In genomic region chr14:100193417-100194357, GRCh38 we compare ENCODE assay signal across 8 cellular contexts. TPM values are rescaled to one million over a fixed set of nuclear protein-coding genes. Genes with fewer than 3 reads are reported as not detected.
DNase-seq lines count a peak whose midpoint lies in the region; ATAC-seq and TF ChIP-seq lines count a peak whose summit lies in the region.

No MANE protein-coding gene starts in this region.

- no peaks in the 10 kb centered on the region for H3K27me3 Mint-ChIP-seq in central memory CD8-positive, alpha-beta T cell

- ATAC-seq in central memory CD8-positive, alpha-beta T cell (replicated peaks; ENCODE audit: extremely low read depth, poor library complexity, severe bottlenecking), result no peak
- ATAC-seq in HG02938 (IDR thresholded peaks at IDR 0.05; ENCODE audit: unreplicated experiment), result no peak
- no peak for ATAC-seq in HG02852 (IDR thresholded peaks at IDR 0.05; ENCODE audit: unreplicated experiment)

- peaks cover 4 to 6% of the 10 kb centered on the region in 2 donors for H3K4me1 ChIP-seq in muscle layer of duodenum (ENCODE audit: control insufficient read depth in 1 of 2, insufficient read depth in 2 of 2, low read length in 2 of 2)

- no peaks in the 10 kb centered on the region for H3K27me3 ChIP-seq in muscle layer of duodenum (ENCODE audit: low read depth, low read length)

- peaks cover 5% of the 10 kb centered on the region for H3K36me3 Mint-ChIP-seq in central memory CD8-positive, alpha-beta T cell (ENCODE audit: insufficient read depth)

- H3K9me3 Mint-ChIP-seq in central memory CD8-positive, alpha-beta T cell, result no peaks in the 10 kb centered on the region

- H3K27ac Mint-ChIP-seq in central memory CD8-positive, alpha-beta T cell (ENCODE audit: low read depth), result peak overlapping the region; percentile 85

- H3K4me1 Mint-ChIP-seq in central memory CD8-positive, alpha-beta T cell, result peaks cover 12% of the 10 kb centered on the region

- peak overlapping the region; percentile 50 for H3K4me3 ChIP-seq in NB4 (ENCODE audit: low read depth, low read length)
- peak overlapping the region; percentile 59 to 67 for H3K4me3 ChIP-seq in muscle layer of duodenum (ENCODE audit: low read depth in 1 of 2, low read length in 2 of 2)

- no peak for TF ChIP-seq POLR2A in NB4 (IDR thresholded peaks at IDR 0.05; ENCODE audit: extremely low read depth, insufficient read length)

- H3K36me3 ChIP-seq in muscle layer of duodenum (ENCODE audit: control insufficient read depth in 1 of 2, insufficient read depth in 2 of 2, low read length in 2 of 2), result no peaks in the 10 kb centered on the region

- TF ChIP-seq CTCF in GM10266 (IDR thresholded peaks at IDR 0.05; ENCODE audit: control insufficient read depth, insufficient read depth, low read depth, missing control alignments), result peak; percentile 21
- no peak for TF ChIP-seq CTCF in NB4 (IDR thresholded peaks at IDR 0.05; ENCODE audit: low read depth, low read length)

- no peak for DNase-seq in GM10266 (ENCODE audit: extremely low spot score)
- DNase-seq in NB4 (ENCODE audit: low read depth), result peak; percentile 34
- DNase-seq in central memory CD8-positive, alpha-beta T cell (ENCODE audit: low spot score in 2 of 2), result no peak
- no peak for DNase-seq in SK-N-DZ (ENCODE audit: low spot score)
- DNase-seq in NCI-H446 treated with DMSO at 0.1 percent for 48 hours (lab: John Stamatoyannopoulos, UW), result no peak

- H3K4me3 Mint-ChIP-seq in central memory CD8-positive, alpha-beta T cell, result peak overlapping the region; percentile 51

- H3K9me3 ChIP-seq in muscle layer of duodenum (ENCODE audit: control insufficient read depth in 1 of 2, low read length in 2 of 2), result no peaks in the 10 kb centered on the region

- H3K27ac ChIP-seq in muscle layer of duodenum (ENCODE audit: low read length), result peak overlapping the region; percentile 85

RNA-seq across cellular contexts. Expression of gene DEGS2, which starts 34.2 kb away (rescaled TPM):
- not detected in 2 replicates for polyA plus RNA-seq in SK-N-DZ (2014; cell fraction: cytosol; rRNA removed)
- 0.04 TPM in 1 of 2 replicates, not detected in the other for polyA plus RNA-seq in SK-N-DZ (2014; cell fraction: nucleus; rRNA removed)

RNA-seq across cellular contexts. Expression of gene YY1, which starts 45.3 kb away (rescaled TPM):
- polyA plus RNA-seq in SK-N-DZ (2014; cell fraction: cytosol; rRNA removed), result 25.7 and 28.4 TPM in 2 replicates
- polyA plus RNA-seq in SK-N-DZ (2014; cell fraction: nucleus; rRNA removed), result 24.4 and 31.4 TPM in 2 replicates
